Comparison of ENCODE assay signal across 11 cellular contexts in the genomic region with DNA sequence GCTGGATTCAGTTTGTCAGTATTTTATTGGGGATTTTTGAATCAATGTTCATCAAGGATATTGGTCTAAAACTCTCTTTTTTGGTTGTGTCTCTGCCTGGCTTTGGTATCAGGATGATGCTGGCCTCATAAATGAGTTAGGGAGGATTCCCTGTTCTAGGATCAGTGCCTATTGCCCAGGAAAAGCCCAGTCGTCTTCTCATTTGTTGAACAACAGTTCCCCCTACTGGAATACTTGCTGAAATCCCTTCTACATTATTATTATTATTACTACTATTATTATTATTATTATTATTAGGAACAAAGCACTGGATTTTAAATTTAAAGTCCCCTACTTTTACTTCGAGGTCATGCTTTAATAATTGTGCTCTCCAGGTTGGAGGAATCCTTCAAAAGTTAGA.
DNase-seq lines count a peak whose midpoint lies in the region; ATAC-seq and TF ChIP-seq lines count a peak whose summit lies in the region.
"Had no signal": no experiment of that assay in that cellular context is flagged by ENCODE, and none has a peak within 500 bp of the region (broad histone marks: within the 10 kb centered on the region; RNA-seq: fewer than 3 reads in every experiment).

No MANE protein-coding gene starts in this region.

- 30 to 49% (median 31%) methylated on average over 2 of the region's 2 CpGs for WGBS in ovary, 3 donors
- WGBS in sigmoid colon, 2 donors: 8 to 27% methylated on average over 2 of the region's 2 CpGs

- intact Hi-C loops in Calu3 (cut with micrococcal nuclease; ENCODE audit: unreplicated experiment): loop anchor here (2.0 kb wide), 2 partner anchors 338 to 416 kb away; no protein-coding TSS in a partner anchor
- intact Hi-C loops in ovary (cut with DNase I): no loop called here
- intact Hi-C loops in sigmoid colon (cut with DNase I): no loop called here

- no peak overlapping the region for H3K4me3 Mint-ChIP-seq in Calu3 (ENCODE audit: low read depth, unreplicated experiment)
- H3K4me3 Mint-ChIP-seq: stimulated activated memory B cell treated with anti-CD40 and anti-IgM and Interleukin-4, amounts not matched to agents 10 μg/mL and 1 μg/mL and 100 μg/mL, for 72 hours had no signal

- no peak for TF ChIP-seq POLR2A in ovary (IDR thresholded peaks at IDR 0.05)
- TF ChIP-seq POLR2A in sigmoid colon (IDR thresholded peaks at IDR 0.05): no peak

- H3K9me3 ChIP-seq in ovary (no peaks in the 10 kb centered on the region), sigmoid colon (no peaks in the 10 kb centered on the region)
- H3K9me3 ChIP-seq: neutrophil had no signal

- ATAC-seq in GM21423 (IDR thresholded peaks at IDR 0.05; ENCODE audit: unreplicated experiment): no peak
- ATAC-seq: stimulated activated memory B cell treated with anti-CD40 and anti-IgM and Interleukin-4, amounts not matched to agents 10 μg/mL and 1 μg/mL and 100 μg/mL, for 72 hours had no signal

- H3K36me3 ChIP-seq in ovary (no peaks in the 10 kb centered on the region), sigmoid colon (no peaks in the 10 kb centered on the region)
- H3K36me3 ChIP-seq: neutrophil had no signal

- no peaks in the 10 kb centered on the region for H3K27me3 ChIP-seq in ovary
- H3K27me3 ChIP-seq in sigmoid colon: no peaks in the 10 kb centered on the region
- H3K27me3 ChIP-seq: neutrophil had no signal

- no peak for TF ChIP-seq CTCF in Calu3 (IDR thresholded peaks at IDR 0.05; ENCODE audit: unreplicated experiment)
- no peak for TF ChIP-seq CTCF in ovary (IDR thresholded peaks at IDR 0.05)
- TF ChIP-seq CTCF in sigmoid colon (IDR thresholded peaks at IDR 0.05): peak in 1 of 4 experiments; percentile 11

- CTCF ChIA-PET in Calu3 (lab: Charles Lee): no interaction called here

- H3K4me1 ChIP-seq in ovary (ENCODE audit: insufficient read depth) (no peaks in the 10 kb centered on the region), sigmoid colon (no peaks in the 10 kb centered on the region)

- no peaks in the 10 kb centered on the region for H3K27me3 Mint-ChIP-seq in Calu3 (ENCODE audit: unreplicated experiment)
- H3K27me3 Mint-ChIP-seq: stimulated activated memory B cell treated with anti-CD40 and anti-IgM and Interleukin-4, amounts not matched to agents 10 μg/mL and 1 μg/mL and 100 μg/mL, for 72 hours had no signal

- H3K9me3 Mint-ChIP-seq in Calu3 (ENCODE audit: low read depth, unreplicated experiment): no peaks in the 10 kb centered on the region
- H3K9me3 Mint-ChIP-seq: stimulated activated memory B cell treated with anti-CD40 and anti-IgM and Interleukin-4, amounts not matched to agents 10 μg/mL and 1 μg/mL and 100 μg/mL, for 72 hours had no signal

- H3K4me3 ChIP-seq in ovary (no peak overlapping the region), sigmoid colon (no peak overlapping the region)

- no peak overlapping the region for H3K27ac Mint-ChIP-seq in Calu3 (ENCODE audit: unreplicated experiment)
- H3K27ac Mint-ChIP-seq: stimulated activated memory B cell treated with anti-CD40 and anti-IgM and Interleukin-4, amounts not matched to agents 10 μg/mL and 1 μg/mL and 100 μg/mL, for 72 hours had no signal

- no TSS peak for BruUV-seq in Calu3 (replicated peaks; lab: Mats Ljungman, UMichigan)

- H3K27ac ChIP-seq in ovary (no peak overlapping the region), sigmoid colon (no peak overlapping the region)
- H3K27ac ChIP-seq: neutrophil had no signal

- TF ChIP-seq EP300 in ovary (IDR thresholded peaks at IDR 0.05): no peak
- no peak for TF ChIP-seq EP300 in sigmoid colon (IDR thresholded peaks at IDR 0.05)

- no peaks in the 10 kb centered on the region for H3K4me1 Mint-ChIP-seq in Calu3 (ENCODE audit: low read depth, unreplicated experiment)
- H3K4me1 Mint-ChIP-seq: stimulated activated memory B cell treated with anti-CD40 and anti-IgM and Interleukin-4, amounts not matched to agents 10 μg/mL and 1 μg/mL and 100 μg/mL, for 72 hours had no signal

- DNase-seq in Calu3: peak; percentile 1
- peak; percentile 49 for DNase-seq in HT-29 (ENCODE audit: low spot score)
- DNase-seq in amniotic epithelial cell (ENCODE audit: low read depth): peak; percentile 16
- DNase-seq in kidney glomerular epithelial cell (lab: John Stamatoyannopoulos, UW): peak; percentile 3
- DNase-seq in MV-4-11 (lab: John Stamatoyannopoulos, UW): no peak
- no peak for DNase-seq in ovary
- no peak for DNase-seq in sigmoid colon
- DNase-seq: NCI-H146 had no signal

- H3K36me3 Mint-ChIP-seq in Calu3 (ENCODE audit: insufficient read depth, unreplicated experiment): no peaks in the 10 kb centered on the region
- H3K36me3 Mint-ChIP-seq: stimulated activated memory B cell treated with anti-CD40 and anti-IgM and Interleukin-4, amounts not matched to agents 10 μg/mL and 1 μg/mL and 100 μg/mL, for 72 hours had no signal

Comparison
In these comparisons a context has a peak if more than half of its experiments do, and no peak if none do; other contexts are left out.
1. DNase-seq: peak in Calu3 (single experiment), HT-29 (single experiment), amniotic epithelial cell (single experiment) and kidney glomerular epithelial cell (single experiment); none in MV-4-11 (single experiment), ovary (0 of 5) and sigmoid colon (single experiment).